Comparison of ENCODE assay signal across 23 cellular contexts in the genomic region with DNA sequence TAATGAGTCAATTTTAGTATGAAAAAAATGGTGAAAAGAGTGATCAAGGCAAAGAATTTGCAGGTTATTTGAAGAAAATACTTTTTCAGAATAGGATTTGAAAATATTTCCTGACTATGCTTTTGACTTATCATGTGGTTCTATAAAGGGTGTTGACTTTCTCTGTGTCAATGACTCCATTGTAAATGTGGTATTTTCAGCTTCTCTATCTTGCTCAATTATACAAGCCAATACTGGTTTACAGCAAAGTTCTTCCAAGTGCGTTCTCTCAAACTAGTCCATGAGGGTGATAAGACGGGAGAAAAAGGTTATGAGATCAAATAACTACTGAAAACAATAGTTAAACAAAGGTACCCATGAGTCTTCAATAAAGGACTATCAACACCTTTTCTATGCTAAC. TPM values are rescaled to one million over a fixed set of nuclear protein-coding genes. Genes with fewer than 3 reads are reported as not detected.
"Had no signal": no experiment of that assay in that cellular context is flagged by ENCODE, and none has a peak within 500 bp of the region (broad histone marks: within the 10 kb centered on the region; RNA-seq: fewer than 3 reads in every experiment).

No MANE protein-coding gene starts in this region.

- DNase-seq: cortex of kidney; effector memory CD8-positive, alpha-beta T cell; heart left ventricle; hippocampal formation; left cardiac atrium; left ventricle myocardium inferior; lower lobe of right lung; naive B cell; pancreas; retina; right lobe of liver; small intestine; stimulated activated CD4-positive, alpha-beta T cell treated with anti-CD3 and anti-CD28 coated beads, Interleukin-15, amount 100 ng/mL, for 24 hours; stimulated activated CD4-positive, alpha-beta T cell treated with anti-CD3 and anti-CD28 coated beads, Interleukin-2, amount 100 ng/mL, for 48 hours; stimulated activated naive B cell treated with anti-CD40 and anti-IgM and Interleukin-4, amounts not matched to agents 10 μg/mL and 1 μg/mL and 100 μg/mL, for 72 hours; upper lobe of left lung had no signal

- H3K36me3 ChIP-seq: lower lobe of right lung, neutrophil, pancreas, right lobe of liver, thoracic aorta, tibial nerve had no signal

- H3K4me3 ChIP-seq: gastroesophageal sphincter, heart left ventricle, left ventricle myocardium inferior, lower lobe of right lung, pancreas, right lobe of liver, thoracic aorta, tibial nerve, upper lobe of left lung had no signal

- H3K4me1 ChIP-seq: tibial nerve had no signal

- ATAC-seq: effector memory CD8-positive, alpha-beta T cell; gastroesophageal sphincter; heart left ventricle; left cardiac atrium; lower lobe of right lung; natural killer cell treated with Interleukin-12 subunit alpha and Interleukin-12 subunit beta and Interleukin-15 and Interleukin-18, amount 100 ng/mL, for 72 hours; stimulated activated naive B cell treated with anti-CD40 and anti-IgM and Interleukin-4, amounts not matched to agents 10 μg/mL and 1 μg/mL and 100 μg/mL, for 72 hours had no signal

- H3K9me3 ChIP-seq: gastroesophageal sphincter, heart left ventricle, left ventricle myocardium inferior, lower lobe of right lung, neutrophil, pancreas, right lobe of liver, thoracic aorta, tibial nerve, upper lobe of left lung had no signal

RNA-seq across cellular contexts. Expression of gene IL33, which starts 21.7 kb away (rescaled TPM):
- total RNA-seq: mononuclear cell; natural killer cell treated with Interleukin-12 subunit alpha and Interleukin-12 subunit beta and Interleukin-15 and Interleukin-18, amount 100 ng/mL, for 72 hours; neural crest cell had no signal
